24 cellular contexts compared by ENCODE assay signal in genomic region chr10:30691601-30692015, GRCh38.
DNase-seq lines count a peak whose midpoint lies in the region; ATAC-seq, FAIRE-seq and TF ChIP-seq lines count a peak whose summit lies in the region.
"Had no signal": no experiment of that assay in that cellular context is flagged by ENCODE, and none has a peak within 500 bp of the region (broad histone marks: within the 10 kb centered on the region; RNA-seq: fewer than 3 reads in every experiment).

No MANE protein-coding gene starts in this region.

- H3K4me1 Mint-ChIP-seq in GM23338 (peaks cover 16% of the 10 kb centered on the region), astrocyte (ENCODE audit: low read depth, unreplicated experiment) (peaks cover 9% of the 10 kb centered on the region)

- H3K9me2 ChIP-seq in GM23338 (ENCODE audit: insufficient read depth): no peaks in the 10 kb centered on the region

- no peaks in the 10 kb centered on the region for H3K79me2 ChIP-seq in GM23338 (replicated peaks; ENCODE audit: insufficient read depth)
- no peaks in the 10 kb centered on the region for H3K79me2 ChIP-seq in astrocyte (ENCODE audit: insufficient read depth, low read length)

- no peaks in the 10 kb centered on the region for H3F3A ChIP-seq in GM23338 (replicated peaks; ENCODE audit: low read depth)

- H4K20me1 ChIP-seq in GM23338 (replicated peaks; ENCODE audit: insufficient read depth) (no peaks in the 10 kb centered on the region), astrocyte (ENCODE audit: insufficient read depth, low read length) (no peaks in the 10 kb centered on the region)

- H2AFZ ChIP-seq in GM23338 (peak overlapping the region; percentile 63; the same call in 1 of the 2 replicates), astrocyte (ENCODE audit: low read depth, low read length) (no peak overlapping the region)

- H3K4me2 ChIP-seq in GM23338 (no peak overlapping the region), astrocyte (ENCODE audit: low read length) (peak overlapping the region; percentile 18)

- H3K9me3 ChIP-seq in astrocyte (ENCODE audit: insufficient read depth, low read depth, low read length) (peaks cover 2% of the 10 kb centered on the region), psoas muscle (no peaks in the 10 kb centered on the region)
- H3K9me3 ChIP-seq: heart right ventricle, prostate gland, SJCRH30 had no signal

- H3K4me3 Mint-ChIP-seq in GM23338: no peak overlapping the region
- no peak overlapping the region for H3K4me3 Mint-ChIP-seq in astrocyte (ENCODE audit: unreplicated experiment)
- H3K4me3 Mint-ChIP-seq: activated naive CD4-positive, alpha-beta T cell treated with anti-CD3 and anti-CD28 coated beads, Interleukin-2, amount 10 ng/mL, durations not matched to agents 7 days and 5 days; brain; dendritic cell treated with granulocyte-macrophage colony-stimulating factor and Interleukin-4, amounts not matched to agents 40 ng/mL and 50 ng/mL, for 4 days; nephron; stimulated activated naive CD8-positive, alpha-beta T cell treated with anti-CD3 and anti-CD28 coated beads, Interleukin-15, Interleukin-2, amounts not matched to agents 100 ng/mL and 50 ng/mL, for 24 hours; T-helper 2 cell treated with Interferon-gamma antibody and Interleukin-4, amounts not matched to agents 5 μg/mL and 100 μg/mL, for 36 hours had no signal

- H3K9me3 Mint-ChIP-seq in GM23338: no peaks in the 10 kb centered on the region
- H3K9me3 Mint-ChIP-seq in astrocyte (ENCODE audit: unreplicated experiment): peaks cover 6% of the 10 kb centered on the region
- H3K9me3 Mint-ChIP-seq: activated naive CD4-positive, alpha-beta T cell treated with anti-CD3 and anti-CD28 coated beads, Interleukin-2, amount 10 ng/mL, durations not matched to agents 7 days and 5 days; brain; dendritic cell treated with granulocyte-macrophage colony-stimulating factor and Interleukin-4, amounts not matched to agents 40 ng/mL and 50 ng/mL, for 4 days; IgD-negative memory B cell; nephron; stimulated activated naive CD8-positive, alpha-beta T cell treated with anti-CD3 and anti-CD28 coated beads, Interleukin-15, Interleukin-2, amounts not matched to agents 100 ng/mL and 50 ng/mL, for 24 hours; T-helper 2 cell treated with Interferon-gamma antibody and Interleukin-4, amounts not matched to agents 5 μg/mL and 100 μg/mL, for 36 hours had no signal

- H3K9ac ChIP-seq in astrocyte (ENCODE audit: low read length): no peak overlapping the region

- peak overlapping the region; percentile 16; the same call in 1 of the 2 replicates for H3K27ac Mint-ChIP-seq in GM23338
- H3K27ac Mint-ChIP-seq in astrocyte (ENCODE audit: unreplicated experiment): no peak overlapping the region
- H3K27ac Mint-ChIP-seq: activated naive CD4-positive, alpha-beta T cell treated with anti-CD3 and anti-CD28 coated beads, Interleukin-2, amount 10 ng/mL, durations not matched to agents 7 days and 5 days; brain; dendritic cell treated with granulocyte-macrophage colony-stimulating factor and Interleukin-4, amounts not matched to agents 40 ng/mL and 50 ng/mL, for 4 days; IgD-negative memory B cell; nephron had no signal

- H3K4me1 ChIP-seq in GM23338 (ENCODE audit: insufficient read depth): peaks cover 19% of the 10 kb centered on the region
- H3K4me1 ChIP-seq in astrocyte (ENCODE audit: insufficient read depth, low read length): peaks cover 6% of the 10 kb centered on the region
- no peaks in the 10 kb centered on the region for H3K4me1 ChIP-seq in psoas muscle
- H3K4me1 ChIP-seq: prostate gland had no signal

- H3K36me3 ChIP-seq in GM23338 (ENCODE audit: insufficient read depth) (no peaks in the 10 kb centered on the region), astrocyte (ENCODE audit: insufficient read depth, low read length) (no peaks in the 10 kb centered on the region), psoas muscle (ENCODE audit: insufficient read depth in 1 of 2, low read depth in 1 of 2) (no peaks in the 10 kb centered on the region)
- H3K36me3 ChIP-seq: heart right ventricle, prostate gland, SJCRH30 had no signal

- intact Hi-C loops in psoas muscle (cut with DNase I) (no loop called here), left colon (cut with DNase I, micrococcal nuclease) (no loop called here)

- no peaks in the 10 kb centered on the region for H3K27me3 ChIP-seq in GM23338 (ENCODE audit: insufficient read depth)
- H3K27me3 ChIP-seq in astrocyte (ENCODE audit: insufficient read depth, low read length): no peaks in the 10 kb centered on the region
- peaks cover 0 to 23% (median 2%) of the 10 kb centered on the region in 3 donors for H3K27me3 ChIP-seq in psoas muscle (ENCODE audit: insufficient read depth in 3 of 3, low read length in 2 of 3)

- FAIRE-seq in astrocyte (lab: Jason Lieb, UNC): no peak
- FAIRE-seq: islet of Langerhans had no signal

- no peak for TF ChIP-seq CTCF in AG09309 (IDR thresholded peaks at IDR 0.05; ENCODE audit: control insufficient read depth, insufficient read depth, low read depth, low read length, missing control alignments)
- no peak for TF ChIP-seq CTCF in GM23338 (conservative IDR thresholded peaks at IDR 0.05; ENCODE audit: low read depth in 2 of 2)
- TF ChIP-seq CTCF in astrocyte (IDR thresholded peaks at IDR 0.05; ENCODE audit: insufficient read depth, low read depth, low read length): no peak
- TF ChIP-seq CTCF in psoas muscle (IDR thresholded peaks at IDR 0.05): no peak
- TF ChIP-seq CTCF in GM10266 (IDR thresholded peaks at IDR 0.05; ENCODE audit: control insufficient read depth, insufficient read depth, low read depth, missing control alignments): no peak

- H3K27ac ChIP-seq in GM23338 (ENCODE audit: low read depth) (no peak overlapping the region), astrocyte (ENCODE audit: low read depth, low read length) (peak overlapping the region; percentile 27), psoas muscle (no peak overlapping the region)
- H3K27ac ChIP-seq: heart right ventricle, prostate gland, SJCRH30 had no signal

- DNase-seq in AG09309 (ENCODE audit: low read depth): peak; percentile 86
- no peak for DNase-seq in GM23338 (ENCODE audit: low spot score)
- peak; percentile 93 for DNase-seq in astrocyte (ENCODE audit: low read depth)
- DNase-seq in psoas muscle: no peak
- DNase-seq in GM10266 (ENCODE audit: extremely low spot score): no peak
- no peak for DNase-seq in left colon
- DNase-seq in cerebellum (ENCODE audit: low spot score): no peak
- DNase-seq: activated naive CD4-positive, alpha-beta T cell treated with anti-CD3 and anti-CD28 coated beads, Interleukin-2, amount 10 ng/mL, durations not matched to agents 7 days and 5 days; Calu3; GF-D8; heart right ventricle; MV-4-11; NCI-H69; SJCRH30 had no signal

- ATAC-seq in GM23338: no peak
- peak in 1 of 4 donors; percentile 30 for ATAC-seq in psoas muscle
- ATAC-seq in HG03571 (IDR thresholded peaks at IDR 0.05; ENCODE audit: unreplicated experiment): no peak
- ATAC-seq in left colon: no peak
- ATAC-seq: activated CD4-positive, CD25-positive, alpha-beta regulatory T cell treated with anti-CD3 and anti-CD28 coated beads, Interleukin-2, amount 50 U/mL, for 24 hours; heart right ventricle had no signal

- no peaks in the 10 kb centered on the region for H3K36me3 Mint-ChIP-seq in GM23338 (ENCODE audit: low read depth)
- H3K36me3 Mint-ChIP-seq in astrocyte (ENCODE audit: low read depth, unreplicated experiment): no peaks in the 10 kb centered on the region
- H3K36me3 Mint-ChIP-seq: brain had no signal

- H3K4me3 ChIP-seq in AG09309 (ENCODE audit: control insufficient read depth, low read depth, low read length): peak overlapping the region; percentile 46
- H3K4me3 ChIP-seq in GM23338: no peak overlapping the region
- no peak overlapping the region for H3K4me3 ChIP-seq in astrocyte (ENCODE audit: insufficient read depth, low read depth, low read length)
- H3K4me3 ChIP-seq in psoas muscle: peak overlapping the region; percentile 39
- H3K4me3 ChIP-seq: heart right ventricle, prostate gland, SJCRH30 had no signal

- H3K27me3 Mint-ChIP-seq in GM23338 (ENCODE audit: insufficient read depth, low read depth, poor library complexity): peaks cover 3% of the 10 kb centered on the region
- peaks cover 7% of the 10 kb centered on the region for H3K27me3 Mint-ChIP-seq in astrocyte (ENCODE audit: low read depth, unreplicated experiment)

- 28 to 39% (median 31%) methylated on average over 13 of the region's 13 CpGs for WGBS in psoas muscle, 3 donors

TF ChIP-seq in GM23338, 12 proteins besides CTCF, POLR2A, EP300 and RAD21 (continues in another document):
- TF ChIP-seq ZNF114 (CRISPR knock-in tag; IDR thresholded peaks at IDR 0.05) (no peak), NANOG (IDR thresholded peaks at IDR 0.05; ENCODE audit: borderline replicate concordance) (no peak)

Comparison
In these comparisons a context has a peak if more than half of its experiments do, and no peak if none do; other contexts are left out.
1. DNase-seq: peak in AG09309 (single experiment) and astrocyte (single experiment); none in GM23338 (single experiment), psoas muscle (0 of 2), GM10266 (single experiment), left colon (0 of 2) and cerebellum (single experiment).
2. H3K4me3 ChIP-seq: peak in AG09309 (single experiment) and psoas muscle (single experiment); none in GM23338 (single experiment) and astrocyte (single experiment).